ENCODE assay signal across 11 cellular contexts in genomic region chr15:75649848-75650247, GRCh38. TPM values are rescaled to one million over a fixed set of nuclear protein-coding genes. Genes with fewer than 3 reads are reported as not detected.
DNase-seq lines count a peak whose midpoint lies in the region; ATAC-seq, FAIRE-seq and TF ChIP-seq lines count a peak whose summit lies in the region.
"Had no signal": no experiment of that assay in that cellular context is flagged by ENCODE, and none has a peak within 500 bp of the region (broad histone marks: within the 10 kb centered on the region; RNA-seq: fewer than 3 reads in every experiment).

No MANE protein-coding gene starts in this region.

- H3K4me1 ChIP-seq in left ventricle myocardium inferior, result peaks cover 94% of the 10 kb centered on the region
- H3K4me1 ChIP-seq in muscle layer of duodenum (ENCODE audit: control insufficient read depth in 1 of 2, insufficient read depth in 2 of 2, low read length in 2 of 2), result peaks cover 37 to 64% of the 10 kb centered on the region in 2 donors

- H3K36me3 ChIP-seq in left ventricle myocardium inferior, result peaks cover 16% of the 10 kb centered on the region
- peaks cover 30% of the 10 kb centered on the region for H3K36me3 ChIP-seq in bronchial epithelial cell (ENCODE audit: control insufficient read depth, insufficient read depth, low read length)
- peaks cover 3 to 5% of the 10 kb centered on the region in 2 donors for H3K36me3 ChIP-seq in muscle layer of duodenum (ENCODE audit: control insufficient read depth in 1 of 2, insufficient read depth in 2 of 2, low read length in 2 of 2)

- H3K9me3 ChIP-seq in left ventricle myocardium inferior (replicated peaks) (no peaks in the 10 kb centered on the region), muscle layer of duodenum (ENCODE audit: control insufficient read depth in 1 of 2, low read length in 2 of 2) (no peaks in the 10 kb centered on the region)

- FAIRE-seq in bronchial epithelial cell (lab: Jason Lieb, UNC), result no peak

- peak overlapping the region; percentile 95 for H3K4me3 ChIP-seq in left ventricle myocardium inferior
- H3K4me3 ChIP-seq in bronchial epithelial cell (ENCODE audit: low read depth, low read length), result peak overlapping the region; percentile 90
- H3K4me3 ChIP-seq in muscle layer of duodenum (ENCODE audit: low read depth in 1 of 2, low read length in 2 of 2), result peak overlapping the region; percentile 88 to 89

- H3K4me1 Mint-ChIP-seq in type B pancreatic cell (ENCODE audit: unreplicated experiment), result peaks cover 58% of the 10 kb centered on the region

- no peak for TF ChIP-seq CTCF in left ventricle myocardium inferior (IDR thresholded peaks at IDR 0.05; ENCODE audit: borderline replicate concordance)
- no peak for TF ChIP-seq CTCF in bronchial epithelial cell (IDR thresholded peaks at IDR 0.05; ENCODE audit: insufficient read depth, low read length, severe bottlenecking)
- no peak for TF ChIP-seq CTCF in type B pancreatic cell (conservative IDR thresholded peaks at IDR 0.05)

- peak overlapping the region; percentile 95 for H3K4me3 Mint-ChIP-seq in type B pancreatic cell

- DNase-seq in left ventricle myocardium inferior (no peak), Right ventricle myocardium superior (no peak), bronchial epithelial cell (ENCODE audit: low read depth) (no peak), type B pancreatic cell (ENCODE audit: extremely low spot score, unreplicated experiment) (no peak), NOMO-1 treated with dmso at 0.1 percent for 144 hours (lab: John Stamatoyannopoulos, UW; ENCODE audit: unreplicated experiment) (no peak), NCI-H146 (lab: John Stamatoyannopoulos, UW) (no peak), COLO668 (lab: John Stamatoyannopoulos, UW; ENCODE audit: unreplicated experiment) (no peak)
- DNase-seq: activated CD4-positive, alpha-beta T cell treated with anti-CD3 and anti-CD28 coated beads, Interleukin-2, amount 10 ng/mL, durations not matched to agents 7 days and 5 days; amniotic stem cell; NCI-H1417 treated with DMSO at 0.1 percent for 48 hours had no signal

- H3K9me3 Mint-ChIP-seq in type B pancreatic cell, result no peaks in the 10 kb centered on the region
- H3K9me3 Mint-ChIP-seq: activated CD4-positive, alpha-beta T cell treated with anti-CD3 and anti-CD28 coated beads, Interleukin-2, amount 10 ng/mL, durations not matched to agents 7 days and 5 days had no signal

- H3K27ac ChIP-seq in left ventricle myocardium inferior (replicated peaks) (peak overlapping the region; percentile 98), muscle layer of duodenum (ENCODE audit: low read length) (no peak overlapping the region)

- ATAC-seq in Right ventricle myocardium superior (ENCODE audit: poor library complexity), result no peak

- H3K27me3 Mint-ChIP-seq in type B pancreatic cell, result no peaks in the 10 kb centered on the region

- H3K27ac Mint-ChIP-seq in type B pancreatic cell, result peak overlapping the region; percentile 91
- H3K27ac Mint-ChIP-seq: activated CD4-positive, alpha-beta T cell treated with anti-CD3 and anti-CD28 coated beads, Interleukin-2, amount 10 ng/mL, durations not matched to agents 7 days and 5 days had no signal

- H3K36me3 Mint-ChIP-seq in type B pancreatic cell, result peaks cover 21% of the 10 kb centered on the region

- intact Hi-C loops in left ventricle myocardium inferior (cut with micrococcal nuclease) (no loop called here), Right ventricle myocardium superior (cut with DNase I) (no loop called here)

- H3K27me3 ChIP-seq in left ventricle myocardium inferior (ENCODE audit: low read depth), result no peaks in the 10 kb centered on the region
- no peaks in the 10 kb centered on the region for H3K27me3 ChIP-seq in bronchial epithelial cell (ENCODE audit: control insufficient read depth, insufficient read depth, low read length)
- H3K27me3 ChIP-seq in muscle layer of duodenum (ENCODE audit: low read depth, low read length), result no peaks in the 10 kb centered on the region

RNA-seq across cellular contexts. Expression of gene SNX33, which starts 2.1 kb away (rescaled TPM):
- 11.4 TPM for total RNA-seq in left ventricle myocardium inferior
- 12.4 TPM for total RNA-seq in Right ventricle myocardium superior
- total RNA-seq in bronchial epithelial cell, result 15.0 and 19.8 TPM in 2 replicates
- 24.9 and 34.3 TPM in 2 replicates for total RNA-seq in type B pancreatic cell (ENCODE audit: low replicate concordance)

RNA-seq across cellular contexts. Expression of gene IMP3, which starts 9.8 kb away (rescaled TPM):
- total RNA-seq in left ventricle myocardium inferior (49.1 TPM), Right ventricle myocardium superior (41.7 TPM), bronchial epithelial cell (95.0 and 215 TPM in 2 replicates), type B pancreatic cell (ENCODE audit: low replicate concordance) (68.4 and 75.2 TPM in 2 replicates)

RNA-seq across cellular contexts. Expression of gene SNUPN, which starts 24.3 kb away (rescaled TPM):
- total RNA-seq in left ventricle myocardium inferior (19.5 TPM), Right ventricle myocardium superior (16.9 TPM), bronchial epithelial cell (16.1 and 18.8 TPM in 2 replicates), type B pancreatic cell (ENCODE audit: low replicate concordance) (17.0 and 23.2 TPM in 2 replicates)
